In genomic region chr11:96024666-96025065, GRCh38 we compare ENCODE assay signal across 19 cellular contexts.
"Had no signal": no experiment of that assay in that cellular context is flagged by ENCODE, and none has a peak within 500 bp of the region (broad histone marks: within the 10 kb centered on the region; RNA-seq: fewer than 3 reads in every experiment).

No MANE protein-coding gene starts in this region.

- H3K27ac Mint-ChIP-seq: activated T-helper 2 cell treated with anti-CD3 and anti-CD28 coated beads, Interferon-gamma antibody, Interleukin-2, Interleukin-4, amounts not matched to agents 10 μg/mL and 5 μg/mL and 100 μg/mL, durations not matched to agents 14 hours and 24 hours and 36 hours; brain had no signal

- ATAC-seq: gastroesophageal sphincter, left cardiac atrium, right lobe of liver, SK-N-SH treated with all-trans-retinoic acid at 6 μM for 48 hours had no signal

- H3K27me3 ChIP-seq: gastroesophageal sphincter, right lobe of liver, tibial artery had no signal

- DNase-seq: activated CD4-positive, alpha-beta T cell treated with anti-CD3 and anti-CD28 coated beads, Interleukin-2, amount 50 U/mL, for 1 hour; activated naive CD4-positive, alpha-beta T cell; aorta; head of caudate nucleus; left cardiac atrium; occipital lobe; posterior cingulate gyrus; right lobe of liver; stimulated activated CD4-positive, alpha-beta T cell treated with anti-CD3 and anti-CD28 coated beads, Interleukin-2, amount 100 ng/mL, for 48 hours; stimulated activated CD8-positive, alpha-beta memory T cell treated with anti-CD3 and anti-CD28 coated beads, Interleukin-4, amount 100 ng/mL, for 48 hours; stimulated activated naive CD4-positive, alpha-beta T cell; T-helper 1 cell; tibial artery had no signal

- H3K9me3 Mint-ChIP-seq: activated T-helper 2 cell treated with anti-CD3 and anti-CD28 coated beads, Interferon-gamma antibody, Interleukin-2, Interleukin-4, amounts not matched to agents 10 μg/mL and 5 μg/mL and 100 μg/mL, durations not matched to agents 14 hours and 24 hours and 36 hours had no signal

- H3K36me3 Mint-ChIP-seq: brain had no signal

- H3K4me3 ChIP-seq: gastroesophageal sphincter, right lobe of liver, skin epidermis, tibial artery had no signal

- H3K27ac ChIP-seq: epithelial cell of prostate, gastroesophageal sphincter, right lobe of liver, skin epidermis, tibial artery had no signal

- H3K4me3 Mint-ChIP-seq: brain had no signal

- H3K9me3 ChIP-seq: gastroesophageal sphincter, right lobe of liver, tibial artery had no signal

- H3K36me3 ChIP-seq: gastroesophageal sphincter, right lobe of liver, tibial artery had no signal

- H3K4me1 ChIP-seq: right lobe of liver, tibial artery had no signal
